ENCODE assay signal across 8 cellular contexts in genomic region chr10:11684717-11685645, GRCh38. TPM values are rescaled to one million over a fixed set of nuclear protein-coding genes. Genes with fewer than 3 reads are reported as not detected.
DNase-seq lines count a peak whose midpoint lies in the region; ATAC-seq and TF ChIP-seq lines count a peak whose summit lies in the region.

No MANE protein-coding gene starts in this region.

- H3K9me3 ChIP-seq in left lung, result no peaks in the 10 kb centered on the region

- H3K4me1 ChIP-seq in left lung, result peaks cover 3 to 25% of the 10 kb centered on the region in 2 donors

- H3K4me3 ChIP-seq in cardiac fibroblast (replicated peaks in 1 of 2; ENCODE audit: low read depth in 2 of 2, low read length in 2 of 2) (peak overlapping the region; percentile 23 to 39), left lung (peak overlapping the region in 1 of 2 donors; percentile 8)

- DNase-seq in CD1c-positive myeloid dendritic cell (ENCODE audit: extremely low spot score) (peak; percentile 85), cardiac fibroblast (ENCODE audit: low read depth in 2 of 2) (peak; percentile 73 to 90), left lung (peak; percentile 83 to 84), G401 (ENCODE audit: low spot score) (no peak)
- peak; percentile 26 to 61 for DNase-seq in stimulated activated CD4-positive, alpha-beta T cell treated with anti-CD3 and anti-CD28 coated beads, Interleukin-4, amount 100 ng/mL, for 4 hours

- H3K36me3 ChIP-seq in left lung, result no peaks in the 10 kb centered on the region

- H3K27ac ChIP-seq in VCaP, result peak overlapping the region; percentile 70
- H3K27ac ChIP-seq in left lung, result peak overlapping the region; percentile 70 to 75

- in situ Hi-C loops in G401 (cut with HindIII; ENCODE audit: low sequenced_read_pairs), result no loop called here

- no peak for TF ChIP-seq CTCF in VCaP (conservative IDR thresholded peaks at IDR 0.05)
- TF ChIP-seq CTCF in cardiac fibroblast (IDR thresholded peaks at IDR 0.05; ENCODE audit: low read depth, low read length), result no peak
- TF ChIP-seq CTCF in left lung (IDR thresholded peaks at IDR 0.05), result no peak

- peaks cover 0 to 13% of the 10 kb centered on the region in 2 donors for H3K27me3 ChIP-seq in left lung

- ATAC-seq in GM19455 (IDR thresholded peaks at IDR 0.05; ENCODE audit: unreplicated experiment) (peak; percentile 59), HG03571 (IDR thresholded peaks at IDR 0.05; ENCODE audit: unreplicated experiment) (peak; percentile 68), left lung (peak; percentile 83)

- intact Hi-C loops in left lung (cut with DNase I), result no loop called here

RNA-seq across cellular contexts. Expression of gene ECHDC3, which starts 57.2 kb away (rescaled TPM):
- 10 to 100 TPM; 24.9 to 32.6 TPM for total RNA-seq in left lung
- total RNA-seq in G401 (2014; rRNA removed; shearing (Covaris generic)), result 0.78 and 0.86 TPM in 2 replicates

Comparison
In these comparisons a context has a peak if more than half of its experiments do, and no peak if none do; other contexts are left out.
1. RNA of gene ECHDC3, which starts 57.2 kb away (total RNA-seq): 24.9 to 32.6 TPM in left lung; 0.78 to 0.86 TPM in G401; every median in the first group is over 10 times any median in the second.
2. Peak in every context shown above with its lines, with median percentiles within 50 percentile points of each other: ATAC-seq.